8 cellular contexts compared by ENCODE assay signal in the genomic region with DNA sequence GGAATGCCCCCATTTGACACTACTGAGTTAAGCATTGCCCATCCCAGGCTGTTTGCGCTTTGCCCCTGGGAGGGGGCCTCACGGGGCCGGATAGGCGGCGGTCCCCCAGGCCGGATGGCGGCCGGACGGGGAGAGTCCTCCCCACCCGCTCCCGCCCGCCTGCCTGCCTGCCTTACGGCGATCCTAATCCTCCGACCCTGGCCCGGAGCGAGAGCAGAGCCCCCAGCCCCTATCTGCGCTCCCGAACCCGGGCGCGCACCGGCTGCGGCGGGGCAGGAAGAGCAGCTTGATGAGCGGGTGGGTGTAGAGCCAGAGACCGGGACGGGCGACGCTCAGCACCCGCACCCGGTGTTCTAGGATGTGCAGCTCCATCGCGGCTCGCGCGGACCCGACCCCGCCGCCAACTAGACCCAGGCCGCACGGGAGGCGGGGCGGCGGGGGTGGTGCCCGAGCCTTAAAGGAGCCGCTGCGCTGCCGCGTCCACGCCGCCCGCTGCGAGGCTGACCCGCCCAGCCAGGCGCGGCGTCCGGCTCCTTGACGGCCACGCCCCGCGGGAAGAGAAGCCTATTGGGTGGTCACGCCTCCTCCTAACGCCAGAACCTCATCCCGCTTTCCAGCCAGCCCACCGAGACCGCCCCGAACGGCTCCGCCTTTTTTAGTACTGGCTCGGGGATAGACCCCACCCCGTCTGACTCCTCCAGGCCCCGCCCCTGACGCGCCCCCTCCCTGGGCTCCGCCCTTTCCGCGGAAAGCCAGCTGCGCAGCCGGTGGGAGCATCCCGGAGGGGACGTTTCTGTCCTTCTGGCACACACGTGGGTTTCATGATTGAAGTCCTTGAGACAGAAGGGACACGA. TPM values are rescaled to one million over a fixed set of nuclear protein-coding genes. Genes with fewer than 3 reads are reported as not detected.
A peak's percentile ranks its signal among the peaks of the same experiment; 100 is the strongest.
DNase-seq lines count a peak whose midpoint lies in the region; ATAC-seq and TF ChIP-seq lines count a peak whose summit lies in the region.

A gene (minus strand): TSS at position 380 of the 854 bp plus-strand sequence. CDS start 8 bp downstream, at position 372.

- ATAC-seq in HG03457 (IDR thresholded peaks at IDR 0.05; ENCODE audit: unreplicated experiment) (peak; percentile 54), left lung (peak; percentile 89)

- TF ChIP-seq CTCF in BE2C (IDR thresholded peaks at IDR 0.05; ENCODE audit: low read depth, low read length) (no peak), left lung (IDR thresholded peaks at IDR 0.05) (no peak)

- no peaks in the 10 kb centered on the region for H3K27me3 ChIP-seq in BE2C
- H3K27me3 ChIP-seq in left lung = no peaks in the 10 kb centered on the region

- intact Hi-C loops in left lung (cut with DNase I) = loop anchor here (5.0 to 10.0 kb wide), 2 partner anchors 95 to 98 kb away; a partner anchor contains a TSS

- peak; percentile 99 for DNase-seq in BE2C
- DNase-seq in GM19240 (ENCODE audit: insufficient read length, low spot score) = peak; percentile 90
- DNase-seq in NCI-H526 treated with DMSO at 0.1 percent for 48 hours (lab: John Stamatoyannopoulos, UW) = peak; percentile 76
- DNase-seq in activated CD4-positive, alpha-beta T cell treated with anti-CD3 and anti-CD28 coated beads, Interleukin-2, amount 50 U/mL, for 1 hour = peak; percentile 83
- peak; percentile 98 for DNase-seq in dedifferentiated amniotic fluid mesenchymal stem cell (ENCODE audit: extremely low spot score)
- DNase-seq in left lung = peak; percentile 99
- peak; percentile 78 for DNase-seq in stimulated activated CD4-positive, alpha-beta T cell treated with anti-CD3 and anti-CD28 coated beads, Interleukin-2, amount 100 ng/mL, for 4 hours (ENCODE audit: low read depth)

- H3K4me3 ChIP-seq in BE2C (ENCODE audit: low read depth, low read length) (peak within 1 kb of the TSS; percentile 63), left lung (peak within 1 kb of the TSS; percentile 89 to 96)

- H3K27ac ChIP-seq in left lung = peak within 1 kb of the TSS; percentile 87 to 88

- H3K4me1 ChIP-seq in BE2C (peaks cover 16% of the 10 kb centered on the region), left lung (peaks cover 31 to 57% of the 10 kb centered on the region in 2 donors)

- no peaks in the 10 kb centered on the region for H3K36me3 ChIP-seq in BE2C
- H3K36me3 ChIP-seq in left lung = peaks cover 0 to 40% of the 10 kb centered on the region in 2 donors

- no peaks in the 10 kb centered on the region for H3K9me3 ChIP-seq in BE2C
- H3K9me3 ChIP-seq in left lung = no peaks in the 10 kb centered on the region

RNA-seq across cellular contexts. Expression of the gene that starts here (rescaled TPM):
- polyA plus RNA-seq in BE2C (2012; ENCODE audit: insufficient read depth, insufficient read length, low read depth) = 3.8 TPM
- total RNA-seq in left lung = 10 to 100 TPM; 12.4 to 12.8 TPM

Comparison
In these comparisons a context has a peak if more than half of its experiments do, and no peak if none do; other contexts are left out.
1. Peak in every context shown above with its lines: DNase-seq, ATAC-seq, H3K4me3 ChIP-seq and H3K27ac ChIP-seq.